In genomic region chr13:110887242-110887954, GRCh38 we compare ENCODE assay signal across 12 cellular contexts. TPM values are rescaled to one million over a fixed set of nuclear protein-coding genes. Genes with fewer than 3 reads are reported as not detected.
DNase-seq lines count a peak whose midpoint lies in the region; ATAC-seq and TF ChIP-seq lines count a peak whose summit lies in the region.
"Had no signal": no experiment of that assay in that cellular context is flagged by ENCODE, and none has a peak within 500 bp of the region (broad histone marks: within the 10 kb centered on the region; RNA-seq: fewer than 3 reads in every experiment).

No MANE protein-coding gene starts in this region.

- H3K4me3 ChIP-seq in SK-N-SH (ENCODE audit: low read depth in 2 of 2, low read length in 1 of 2) (no peak overlapping the region), body of pancreas (no peak overlapping the region), mammary epithelial cell (replicated peaks in 1 of 3; ENCODE audit: insufficient read depth in 1 of 3, low read depth in 2 of 3, low read length in 3 of 3) (no peak overlapping the region), MG63 (no peak overlapping the region)
- H3K4me3 ChIP-seq: skin epidermis, tibial artery had no signal

- dilution Hi-C loops in mammary epithelial cell (cut with HindIII; ENCODE audit: low sequenced_read_pairs) = no loop called here

- intact Hi-C loops in body of pancreas (cut with DNase I) (no loop called here), mammary epithelial cell (cut with micrococcal nuclease) (no loop called here)

- no peaks in the 10 kb centered on the region for H3K9me2 ChIP-seq in SK-N-SH

- TF ChIP-seq CTCF in SK-N-SH (IDR thresholded peaks at IDR 0.05) = no peak
- no peak for TF ChIP-seq CTCF in body of pancreas (IDR thresholded peaks at IDR 0.05)
- no peak for TF ChIP-seq CTCF in mammary epithelial cell (conservative IDR thresholded peaks at IDR 0.05 in 1 of 2, IDR thresholded peaks at IDR 0.05 in 1 of 2; ENCODE audit: extremely low read depth in 1 of 2, insufficient read depth in 1 of 2, low read depth in 1 of 2, low read length in 2 of 2)

- DNase-seq in SK-N-SH (no peak), body of pancreas (no peak), left lobe of liver (ENCODE audit: low spot score) (no peak), substantia nigra (lab: John Stamatoyannopoulos, UW) (no peak), mammary epithelial cell (no peak), MG63 (no peak)
- DNase-seq: activated effector memory CD4-positive, alpha-beta T cell treated with anti-CD3 and anti-CD28 coated beads, Interleukin-2, amount 50 U/mL, for 16 hours; NCI-H774; tibial artery had no signal

- H3K36me3 ChIP-seq in SK-N-SH (replicated peaks in 1 of 2; ENCODE audit: control insufficient read depth in 1 of 2, insufficient read depth in 2 of 2, low read length in 1 of 2) (peaks cover 12 to 14% of the 10 kb centered on the region in 2 experiments), body of pancreas (replicated peaks in 1 of 2; ENCODE audit: insufficient read depth in 1 of 2, low read depth in 2 of 2) (peaks cover 0 to 1% of the 10 kb centered on the region in 2 donors), mammary epithelial cell (ENCODE audit: insufficient read depth, low read length) (no peaks in the 10 kb centered on the region), MG63 (peaks cover 13% of the 10 kb centered on the region)

- CTCF ChIA-PET in SK-N-SH (lab: Yijun Ruan, JAX) (interaction anchor here (1.3 kb wide), 1 partner anchor 15 kb away, joined by 3 read pairs; no protein-coding TSS in a partner anchor), mammary epithelial cell (lab: Charles Lee; ENCODE audit: low non-redundant PET) (no interaction called here)

- H3K27ac ChIP-seq in SK-N-SH (ENCODE audit: low read depth in 2 of 2, low read length in 1 of 2) (no peak overlapping the region), body of pancreas (peak overlapping the region; percentile 33 to 66 (median 63)), substantia nigra (ENCODE audit: low read depth, low read length, poor library complexity, severe bottlenecking) (peak overlapping the region; percentile 47), mammary epithelial cell (ENCODE audit: insufficient read depth, low read depth, low read length) (no peak overlapping the region)
- H3K27ac ChIP-seq: tibial artery had no signal

- no peaks in the 10 kb centered on the region for H3K79me2 ChIP-seq in SK-N-SH (ENCODE audit: insufficient read depth)
- no peaks in the 10 kb centered on the region for H3K79me2 ChIP-seq in mammary epithelial cell (ENCODE audit: insufficient read depth, low read length)

- in situ Hi-C loops in mammary epithelial cell (cut with MboI; ENCODE audit: low sequenced_read_pairs in 2 of 2) = no loop called here

- H3F3A ChIP-seq in SK-N-SH (replicated peaks; ENCODE audit: insufficient read depth) = no peaks in the 10 kb centered on the region

- no peak for TF ChIP-seq EP300 in SK-N-SH (IDR thresholded peaks at IDR 0.05; ENCODE audit: borderline replicate concordance in 1 of 2, low read depth in 1 of 2, low read length in 1 of 2)

- peak; percentile 36 for ATAC-seq in SK-N-SH treated with all-trans-retinoic acid at 6 μM for 48 hours
- ATAC-seq in body of pancreas = peak; percentile 19
- peak; percentile 14 for ATAC-seq in left lobe of liver
- ATAC-seq in HG02623 (IDR thresholded peaks at IDR 0.05; ENCODE audit: unreplicated experiment) = no peak

- H3K4me2 ChIP-seq in SK-N-SH (no peak overlapping the region), mammary epithelial cell (ENCODE audit: insufficient read depth, low read depth, low read length) (no peak overlapping the region)

- H3K9ac ChIP-seq in SK-N-SH = no peak overlapping the region
- H3K9ac ChIP-seq in mammary epithelial cell (ENCODE audit: insufficient read depth, low read length) = no peak overlapping the region

- H3K4me1 ChIP-seq in SK-N-SH (ENCODE audit: control insufficient read depth in 1 of 2, insufficient read depth in 2 of 2, low read depth in 1 of 2, low read length in 1 of 2) (peaks cover 0 to 5% of the 10 kb centered on the region in 2 experiments; a peak in 1 of 4 replicates), body of pancreas (peaks cover 28% of the 10 kb centered on the region), mammary epithelial cell (ENCODE audit: insufficient read depth, low read length) (no peaks in the 10 kb centered on the region)

- H2AFZ ChIP-seq in SK-N-SH (ENCODE audit: low read depth) = no peak overlapping the region
- no peak overlapping the region for H2AFZ ChIP-seq in mammary epithelial cell (ENCODE audit: low read depth, low read length)

- H3K9me3 ChIP-seq in SK-N-SH = no peaks in the 10 kb centered on the region
- no peaks in the 10 kb centered on the region for H3K9me3 ChIP-seq in body of pancreas
- H3K9me3 ChIP-seq in mammary epithelial cell (replicated peaks; ENCODE audit: insufficient read depth, low read length) = no peaks in the 10 kb centered on the region
- H3K9me3 ChIP-seq in MG63 = no peaks in the 10 kb centered on the region
- H3K9me3 ChIP-seq: tibial artery had no signal

- WGBS in SK-N-SH (ENCODE audit: low lambda C conversion rate) = 67% methylated on average over 3 of the region's 3 CpGs
- WGBS in body of pancreas, 2 donors = 54 to 60% methylated on average over 3 of the region's 3 CpGs
- WGBS in mammary epithelial cell (ENCODE audit: low coverage, missing lambda C conversion rate) = 82% methylated on average over 3 of the region's 3 CpGs

- no peak for TF ChIP-seq RAD21 in SK-N-SH (IDR thresholded peaks at IDR 0.05; ENCODE audit: low read length)

- BruUV-seq in mammary epithelial cell (replicated peaks; lab: Mats Ljungman, UMichigan) = no TSS peak

- POLR2A ChIA-PET in SK-N-SH (lab: Yijun Ruan, JAX) = interaction anchor here (1.3 kb wide), 1 partner anchor 28 kb away, joined by 3 read pairs; the partner anchor contains the start of gene ANKRD10

- no peaks in the 10 kb centered on the region for H3K27me3 ChIP-seq in SK-N-SH (ENCODE audit: insufficient read depth)
- no peaks in the 10 kb centered on the region for H3K27me3 ChIP-seq in body of pancreas
- H3K27me3 ChIP-seq in mammary epithelial cell (ENCODE audit: insufficient read depth, low read length) = no peaks in the 10 kb centered on the region
- no peaks in the 10 kb centered on the region for H3K27me3 ChIP-seq in MG63
- H3K27me3 ChIP-seq: tibial artery had no signal

- H4K20me1 ChIP-seq in SK-N-SH (ENCODE audit: insufficient read depth) (no peaks in the 10 kb centered on the region), mammary epithelial cell (ENCODE audit: insufficient read depth, low read length) (no peaks in the 10 kb centered on the region)

- no peak for TF ChIP-seq POLR2A in body of pancreas (IDR thresholded peaks at IDR 0.05)

TF ChIP-seq in SK-N-SH treated with all-trans-retinoic acid at 6 μM for 48 hours, 23 proteins besides CTCF, POLR2A, EP300 and RAD21:
- no peak for TF ChIP-seq CREB5 (CRISPR knock-in tag; IDR thresholded peaks at IDR 0.05; ENCODE audit: low read depth)

TF ChIP-seq in SK-N-SH, 30 proteins besides CTCF, POLR2A, EP300 and RAD21:
- TF ChIP-seq TCF12 (IDR thresholded peaks at IDR 0.05) = no peak
- no peak for TF ChIP-seq TAF1 (IDR thresholded peaks at IDR 0.05; ENCODE audit: borderline replicate concordance, low read depth, low read length)
TF ChIP-seq in SK-N-SH: peak in this region for 0.

RNA-seq across cellular contexts. Expression of gene ANKRD10, which starts 27.5 kb away (rescaled TPM):
- polyA plus RNA-seq in SK-N-SH (2012; rRNA removed) (53.2 and 77.8 TPM in 2 replicates), mammary epithelial cell (18.3 TPM)
- polyA plus RNA-seq in SK-N-SH (2012; cell fraction: cytosol; rRNA removed) = 20.7 and 22.2 TPM in 2 replicates
- 274 and 444 TPM in 2 replicates for polyA plus RNA-seq in SK-N-SH (2012; cell fraction: nucleus; rRNA removed)
- total RNA-seq in body of pancreas (100 to 1,000 TPM; 117 to 124 TPM), left lobe of liver (45.2 TPM), mammary epithelial cell (10 to 100 TPM; 45.3 to 50.3 TPM)
- polyA minus RNA-seq in mammary epithelial cell = 15.6 TPM
- 35.9 and 78.6 TPM in 2 replicates for total RNA-seq in MG63 (2014; rRNA removed; shearing (Covaris generic); ENCODE audit: low replicate concordance)

Comparison
In these comparisons a context has a peak if more than half of its experiments do, and no peak if none do; other contexts are left out.
1. H3K27ac ChIP-seq: peak in body of pancreas (4 of 4) and substantia nigra (single experiment); none in SK-N-SH (0 of 2) and mammary epithelial cell (single experiment).